ENCODE assay signal across 8 cellular contexts in the genomic region with DNA sequence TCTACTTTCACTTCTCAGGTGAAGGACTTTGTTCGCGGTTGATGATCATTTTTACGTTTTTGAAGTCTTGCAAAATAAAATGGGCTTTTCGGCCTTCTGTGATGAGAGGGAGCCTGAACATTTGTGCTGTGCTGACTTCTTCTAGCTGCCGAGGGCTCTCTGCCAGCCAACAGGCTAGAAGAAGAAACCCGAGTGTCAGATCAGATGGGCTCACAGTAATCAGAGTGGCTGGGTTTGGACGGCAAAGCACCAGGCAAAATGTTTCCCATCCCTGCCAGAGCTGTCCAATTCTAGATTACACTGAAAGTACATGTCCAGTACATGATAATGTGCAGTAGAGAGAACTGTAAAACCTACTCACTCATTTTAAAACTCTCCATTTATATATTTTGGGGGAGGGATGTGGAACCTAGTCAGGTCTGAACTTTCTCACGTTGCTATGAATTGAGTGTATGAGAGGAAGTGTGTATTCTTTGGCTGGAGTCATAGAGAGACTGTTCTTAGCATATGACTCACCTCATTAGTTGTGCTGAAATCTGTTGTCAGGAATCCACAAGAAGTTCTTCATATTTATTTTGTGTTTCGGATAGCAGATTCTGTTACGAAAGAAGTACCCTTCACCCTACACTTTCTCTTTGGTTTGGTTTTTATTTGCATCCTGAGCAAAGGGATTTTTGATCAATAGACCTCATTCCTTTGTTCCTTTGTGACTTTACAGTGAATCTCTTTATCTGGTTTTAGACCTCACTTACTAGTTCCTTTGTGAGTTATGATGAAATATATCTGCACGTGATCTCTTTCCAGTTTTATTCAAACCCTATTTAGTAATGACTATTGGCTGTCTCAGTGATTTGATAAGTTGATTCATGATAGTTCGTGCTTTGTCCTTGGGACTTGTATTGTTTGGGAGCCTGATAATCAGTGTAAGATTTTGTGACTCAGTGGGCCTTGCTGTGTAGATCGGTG.
DNase-seq lines count a peak whose midpoint lies in the region; ATAC-seq and TF ChIP-seq lines count a peak whose summit lies in the region.

No MANE protein-coding gene starts in this region.

- ATAC-seq in GM19452 (IDR thresholded peaks at IDR 0.05; ENCODE audit: unreplicated experiment) (peak; percentile 73), HG03520 (IDR thresholded peaks at IDR 0.05; ENCODE audit: unreplicated experiment) (peak; percentile 71), SK-N-SH treated with all-trans-retinoic acid at 6 μM for 48 hours (peak; percentile 66)

- peak overlapping the region; percentile 1 to 34 for H3K4me3 ChIP-seq in cardiac fibroblast (replicated peaks in 1 of 2; ENCODE audit: low read depth in 2 of 2, low read length in 2 of 2)

- DNase-seq in DMS 273 treated with DMSO at 0.1 percent for 48 hours (lab: John Stamatoyannopoulos, UW) = peak; percentile 23
- DNase-seq in cardiac fibroblast (ENCODE audit: low read depth in 2 of 2) = peak; percentile 94 to 97
- peak; percentile 24 for DNase-seq in left kidney (ENCODE audit: low read depth, low spot score)
- DNase-seq in stimulated activated CD4-positive, alpha-beta T cell treated with anti-CD3 and anti-CD28 coated beads, Interleukin-4, amount 100 ng/mL, for 24 hours = peak; percentile 39
- no peak for DNase-seq in NCI-H1417 treated with DMSO at 0.1 percent for 48 hours (lab: John Stamatoyannopoulos, UW)

- TF ChIP-seq CTCF in cardiac fibroblast (IDR thresholded peaks at IDR 0.05; ENCODE audit: low read depth, low read length) = no peak

TF ChIP-seq in SK-N-SH treated with all-trans-retinoic acid at 6 μM for 48 hours, 23 proteins besides CTCF, POLR2A, EP300 and RAD21:
- TF ChIP-seq GLIS3 (CRISPR knock-in tag; IDR thresholded peaks at IDR 0.05) (no peak), ZFP3 (CRISPR knock-in tag; IDR thresholded peaks at IDR 0.05) (no peak), ISL1 (CRISPR knock-in tag; IDR thresholded peaks at IDR 0.05) (peak; percentile 71), ZNF8 (CRISPR knock-in tag; IDR thresholded peaks at IDR 0.05) (no peak), RARB (CRISPR knock-in tag; IDR thresholded peaks at IDR 0.05) (no peak)
- TF ChIP-seq, protein P1, sequence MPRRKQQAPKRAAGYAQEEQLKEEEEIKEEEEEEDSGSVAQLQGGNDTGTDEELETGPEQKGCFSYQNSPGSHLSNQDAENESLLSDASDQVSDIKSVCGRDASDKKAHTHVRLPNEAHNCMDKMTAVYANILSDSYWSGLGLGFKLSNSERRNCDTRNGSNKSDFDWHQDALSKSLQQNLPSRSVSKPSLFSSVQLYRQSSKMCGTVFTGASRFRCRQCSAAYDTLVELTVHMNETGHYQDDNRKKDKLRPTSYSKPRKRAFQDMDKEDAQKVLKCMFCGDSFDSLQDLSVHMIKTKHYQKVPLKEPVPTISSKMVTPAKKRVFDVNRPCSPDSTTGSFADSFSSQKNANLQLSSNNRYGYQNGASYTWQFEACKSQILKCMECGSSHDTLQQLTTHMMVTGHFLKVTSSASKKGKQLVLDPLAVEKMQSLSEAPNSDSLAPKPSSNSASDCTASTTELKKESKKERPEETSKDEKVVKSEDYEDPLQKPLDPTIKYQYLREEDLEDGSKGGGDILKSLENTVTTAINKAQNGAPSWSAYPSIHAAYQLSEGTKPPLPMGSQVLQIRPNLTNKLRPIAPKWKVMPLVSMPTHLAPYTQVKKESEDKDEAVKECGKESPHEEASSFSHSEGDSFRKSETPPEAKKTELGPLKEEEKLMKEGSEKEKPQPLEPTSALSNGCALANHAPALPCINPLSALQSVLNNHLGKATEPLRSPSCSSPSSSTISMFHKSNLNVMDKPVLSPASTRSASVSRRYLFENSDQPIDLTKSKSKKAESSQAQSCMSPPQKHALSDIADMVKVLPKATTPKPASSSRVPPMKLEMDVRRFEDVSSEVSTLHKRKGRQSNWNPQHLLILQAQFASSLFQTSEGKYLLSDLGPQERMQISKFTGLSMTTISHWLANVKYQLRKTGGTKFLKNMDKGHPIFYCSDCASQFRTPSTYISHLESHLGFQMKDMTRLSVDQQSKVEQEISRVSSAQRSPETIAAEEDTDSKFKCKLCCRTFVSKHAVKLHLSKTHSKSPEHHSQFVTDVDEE (CRISPR knock-in tag; IDR thresholded peaks at IDR 0.05) = no peak
- TF ChIP-seq, protein P2, sequence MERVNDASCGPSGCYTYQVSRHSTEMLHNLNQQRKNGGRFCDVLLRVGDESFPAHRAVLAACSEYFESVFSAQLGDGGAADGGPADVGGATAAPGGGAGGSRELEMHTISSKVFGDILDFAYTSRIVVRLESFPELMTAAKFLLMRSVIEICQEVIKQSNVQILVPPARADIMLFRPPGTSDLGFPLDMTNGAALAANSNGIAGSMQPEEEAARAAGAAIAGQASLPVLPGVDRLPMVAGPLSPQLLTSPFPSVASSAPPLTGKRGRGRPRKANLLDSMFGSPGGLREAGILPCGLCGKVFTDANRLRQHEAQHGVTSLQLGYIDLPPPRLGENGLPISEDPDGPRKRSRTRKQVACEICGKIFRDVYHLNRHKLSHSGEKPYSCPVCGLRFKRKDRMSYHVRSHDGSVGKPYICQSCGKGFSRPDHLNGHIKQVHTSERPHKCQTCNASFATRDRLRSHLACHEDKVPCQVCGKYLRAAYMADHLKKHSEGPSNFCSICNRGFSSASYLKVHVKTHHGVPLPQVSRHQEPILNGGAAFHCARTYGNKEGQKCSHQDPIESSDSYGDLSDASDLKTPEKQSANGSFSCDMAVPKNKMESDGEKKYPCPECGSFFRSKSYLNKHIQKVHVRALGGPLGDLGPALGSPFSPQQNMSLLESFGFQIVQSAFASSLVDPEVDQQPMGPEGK (CRISPR knock-in tag; IDR thresholded peaks at IDR 0.05; ENCODE audit: borderline replicate concordance) = no peak
TF ChIP-seq in SK-N-SH treated with all-trans-retinoic acid at 6 μM for 48 hours: peak in this region for 1.
